ENCODE assay signal across 9 cellular contexts in genomic region chr12:107319536-107320030, GRCh38.
DNase-seq lines count a peak whose midpoint lies in the region; ATAC-seq and TF ChIP-seq lines count a peak whose summit lies in the region.
"Had no signal": no experiment of that assay in that cellular context is flagged by ENCODE, and none has a peak within 500 bp of the region (broad histone marks: within the 10 kb centered on the region; RNA-seq: fewer than 3 reads in every experiment).

No MANE protein-coding gene starts in this region.

- peaks cover 9% of the 10 kb centered on the region for H3K4me1 ChIP-seq in PC-9 (replicated peaks; ENCODE audit: insufficient read depth)
- H3K4me1 ChIP-seq in effector memory CD4-positive, alpha-beta T cell (ENCODE audit: control insufficient read depth, insufficient read depth, low read length, poor library complexity, severe bottlenecking) = peaks cover 16% of the 10 kb centered on the region
- peaks cover 51 to 59% of the 10 kb centered on the region in 2 experiments for H3K4me1 ChIP-seq in neutrophil (ENCODE audit: control insufficient read depth in 1 of 2, insufficient read depth in 1 of 2, low read depth in 1 of 2, low read length in 1 of 2)

- H3K9me3 ChIP-seq in PC-9 (ENCODE audit: insufficient read depth, low read depth) (no peaks in the 10 kb centered on the region), neutrophil (no peaks in the 10 kb centered on the region)
- no peaks in the 10 kb centered on the region for H3K9me3 ChIP-seq in effector memory CD4-positive, alpha-beta T cell (ENCODE audit: control insufficient read depth, low read length)

- no peaks in the 10 kb centered on the region for H4K20me1 ChIP-seq in PC-9 (ENCODE audit: insufficient read depth)

- peak; percentile 63 for DNase-seq in D341Med (ENCODE audit: low spot score)
- no peak for DNase-seq in PC-9
- DNase-seq in effector memory CD4-positive, alpha-beta T cell = peak in 2 of 3 donors; percentile 5 to 9
- DNase-seq in NCI-H1105 treated with DMSO at 0.1 percent for 48 hours (lab: John Stamatoyannopoulos, UW) = no peak

- no TSS peak for BruUV-seq in PC-9 (replicated peaks; lab: Mats Ljungman, UMichigan)

- no peak overlapping the region for H3K27ac ChIP-seq in PC-9
- peak overlapping the region; percentile 60 for H3K27ac ChIP-seq in effector memory CD4-positive, alpha-beta T cell (ENCODE audit: insufficient read depth, low read length, poor library complexity, severe bottlenecking)
- H3K27ac ChIP-seq in neutrophil = no peak overlapping the region

- TF ChIP-seq CTCF in PC-9 (conservative IDR thresholded peaks at IDR 0.05) = no peak
- no peak for TF ChIP-seq CTCF in neutrophil (IDR thresholded peaks at IDR 0.05)

- intact Hi-C loops in PC-9 (cut with micrococcal nuclease; ENCODE audit: unreplicated experiment) = loop anchor here (2.0 kb wide), 1 partner anchor 29 kb away; no protein-coding TSS in a partner anchor

- H3F3A ChIP-seq in PC-9 (ENCODE audit: insufficient read depth, low read depth) = peaks cover 19% of the 10 kb centered on the region

- H3K36me3 ChIP-seq in PC-9 (ENCODE audit: low read depth) = no peaks in the 10 kb centered on the region
- no peaks in the 10 kb centered on the region for H3K36me3 ChIP-seq in effector memory CD4-positive, alpha-beta T cell (ENCODE audit: control insufficient read depth, insufficient read depth, low read length)
- no peaks in the 10 kb centered on the region for H3K36me3 ChIP-seq in neutrophil

- POLR2A ChIA-PET in PC-9 (lab: Charles Lee; ENCODE audit: unreplicated experiment) = no interaction called here

- H3K4me3 ChIP-seq in PC-9 = peak overlapping the region; percentile 65
- H3K4me3 ChIP-seq in effector memory CD4-positive, alpha-beta T cell (ENCODE audit: insufficient read depth, low read depth, low read length, poor library complexity, severe bottlenecking) = peak overlapping the region; percentile 75
- peak overlapping the region; percentile 48 to 71 for H3K4me3 ChIP-seq in neutrophil (ENCODE audit: low read depth in 1 of 2, low read length in 1 of 2)
- H3K4me3 ChIP-seq: K562 had no signal

- peaks cover 59% of the 10 kb centered on the region for H3K79me2 ChIP-seq in PC-9 (ENCODE audit: low read depth)

- H3K4me2 ChIP-seq in PC-9 = peak overlapping the region; percentile 88

- no peaks in the 10 kb centered on the region for H3K27me3 ChIP-seq in PC-9 (ENCODE audit: insufficient read depth, low read depth)
- no peaks in the 10 kb centered on the region for H3K27me3 ChIP-seq in effector memory CD4-positive, alpha-beta T cell (replicated peaks; ENCODE audit: control insufficient read depth, insufficient read depth, low read length, poor library complexity, severe bottlenecking)
- H3K27me3 ChIP-seq in neutrophil = peaks cover 57% of the 10 kb centered on the region

- CTCF ChIA-PET in PC-9 (lab: Charles Lee) = no interaction called here

- H3K9me2 ChIP-seq in PC-9 (ENCODE audit: insufficient read depth) = no peaks in the 10 kb centered on the region

- ATAC-seq in GM21423 (IDR thresholded peaks at IDR 0.05; ENCODE audit: unreplicated experiment) (no peak), HG03469 (IDR thresholded peaks at IDR 0.05; ENCODE audit: unreplicated experiment) (no peak), GM19463 (IDR thresholded peaks at IDR 0.05; ENCODE audit: unreplicated experiment) (no peak)
- ATAC-seq: K562 had no signal

- H2AFZ ChIP-seq in PC-9 = peak overlapping the region; percentile 83

Comparison
In these comparisons a context has a peak if more than half of its experiments do, and no peak if none do; other contexts are left out.
1. DNase-seq: peak in D341Med (single experiment) and effector memory CD4-positive, alpha-beta T cell (2 of 3); none in PC-9 (0 of 2) and NCI-H1105 treated with DMSO at 0.1 percent for 48 hours (single experiment).
2. Peak in every context shown above with its lines, with median percentiles within 50 percentile points of each other: H3K4me3 ChIP-seq.